ENCODE assay signal across 18 cellular contexts in genomic region chr19:3100747-3101730, GRCh38. TPM values are rescaled to one million over a fixed set of nuclear protein-coding genes. Genes with fewer than 3 reads are reported as not detected.
A peak's percentile ranks its signal among the peaks of the same experiment; 100 is the strongest.
DNase-seq lines count a peak whose midpoint lies in the region; ATAC-seq, FAIRE-seq and TF ChIP-seq lines count a peak whose summit lies in the region.
"Had no signal": no experiment of that assay in that cellular context is flagged by ENCODE, and none has a peak within 500 bp of the region (broad histone marks: within the 10 kb centered on the region; RNA-seq: fewer than 3 reads in every experiment).

No MANE protein-coding gene starts in this region.

- H4K20me1 ChIP-seq in K562 (replicated peaks; ENCODE audit: control insufficient read depth, insufficient read depth, low read length), result peaks cover 62% of the 10 kb centered on the region

- peak overlapping the region in 1 of 2 experiments; percentile 80; a peak in 2 of 4 replicates for H3K9ac ChIP-seq in K562 (ENCODE audit: insufficient read depth in 1 of 2, low read depth in 2 of 2, low read length in 2 of 2)
- H3K9ac ChIP-seq: SK-N-SH had no signal

- BruUV-seq in K562 (replicated peaks; lab: Mats Ljungman, UMichigan), result no TSS peak

- TF ChIP-seq RAD21 in K562 (CRISPR knock-in tag; conservative IDR thresholded peaks at IDR 0.05 in 1 of 2, IDR thresholded peaks at IDR 0.05 in 1 of 2), result no peak

- in situ Hi-C loops in K562 (cut with MboI), result no loop called here

- H3K27ac ChIP-seq in heart left ventricle (peak overlapping the region in 9 of 12 donors; percentile 1 to 97 (median 93)), K562 (ENCODE audit: extremely low read depth, low read depth, low read length) (no peak overlapping the region), lower lobe of right lung (peak overlapping the region; percentile 87), upper lobe of right lung (peak overlapping the region; percentile 36)

- H3K9me1 ChIP-seq in K562 (ENCODE audit: control insufficient read depth, insufficient read depth, low read length), result peaks cover 9% of the 10 kb centered on the region

- intact Hi-C loops in heart left ventricle (cut with DNase I), result loop anchor here in 1 of 10 donors (10.0 kb wide), 1 partner anchor 146 kb away; no protein-coding TSS in a partner anchor
- intact Hi-C loops in left ventricle myocardium superior (cut with micrococcal nuclease), result no loop called here
- intact Hi-C loops in K562 (cut with micrococcal nuclease), result loop anchor here (10.0 kb wide), 1 partner anchor 146 kb away; no protein-coding TSS in a partner anchor
- intact Hi-C loops in lower lobe of right lung (cut with DNase I), result no loop called here
- intact Hi-C loops in upper lobe of right lung (cut with DNase I), result no loop called here

- H3K27me3 ChIP-seq in heart left ventricle (peaks cover 0 to 15% (median 0%) of the 10 kb centered on the region in 9 donors), K562 (ENCODE audit: control insufficient read depth in 2 of 2, insufficient read depth in 2 of 2, low read length in 2 of 2) (no peaks in the 10 kb centered on the region), lower lobe of right lung (ENCODE audit: low read depth) (no peaks in the 10 kb centered on the region), upper lobe of right lung (no peaks in the 10 kb centered on the region)

- H3K9me3 ChIP-seq in heart left ventricle (no peaks in the 10 kb centered on the region), K562 (replicated peaks; ENCODE audit: control insufficient read depth, insufficient read depth, low read depth, low read length) (no peaks in the 10 kb centered on the region), lower lobe of right lung (no peaks in the 10 kb centered on the region), upper lobe of right lung (no peaks in the 10 kb centered on the region)
- H3K9me3 ChIP-seq: Caco-2, SK-N-SH had no signal

- no peak overlapping the region for H3K4me2 ChIP-seq in K562 (ENCODE audit: insufficient read depth, low read length)
- H3K4me2 ChIP-seq: SK-N-SH had no signal

- H3K79me2 ChIP-seq in K562 (ENCODE audit: control insufficient read depth, insufficient read depth, low read length), result peaks cover 91% of the 10 kb centered on the region

- FAIRE-seq in K562 (lab: Jason Lieb, UNC) (no peak), RCC 7860 (lab: Jason Lieb, UNC) (no peak)

- POLR2A ChIA-PET in K562 (lab: Yijun Ruan, JAX), result interaction anchor here (0.5 to 0.7 kb wide), 4 partner anchors 64 to 843 kb away, joined by 3 to 5 read pairs (median 4); no protein-coding TSS in a partner anchor

- no peaks in the 10 kb centered on the region for H3K36me3 ChIP-seq in heart left ventricle
- H3K36me3 ChIP-seq in K562 (ENCODE audit: control insufficient read depth, insufficient read depth, low read length), result peaks cover 3% of the 10 kb centered on the region; the same call in 1 of the 3 replicates
- H3K36me3 ChIP-seq in lower lobe of right lung, result no peaks in the 10 kb centered on the region
- H3K36me3 ChIP-seq in upper lobe of right lung, result no peaks in the 10 kb centered on the region

- TF ChIP-seq CTCF in heart left ventricle (IDR thresholded peaks at IDR 0.05) (no peak), K562 (IDR thresholded peaks at IDR 0.05 in 2 of 3, conservative IDR thresholded peaks at IDR 0.05 in 1 of 3; ENCODE audit: insufficient read depth in 2 of 3, low read depth in 1 of 3, low read length in 3 of 3) (no peak), lower lobe of right lung (IDR thresholded peaks at IDR 0.05) (no peak), upper lobe of right lung (IDR thresholded peaks at IDR 0.05) (no peak)

- no peak for TF ChIP-seq EP300 in K562 (IDR thresholded peaks at IDR 0.05; ENCODE audit: low read length)

- H2AFZ ChIP-seq in K562 (ENCODE audit: low read depth, low read length), result no peak overlapping the region

- peaks cover 33 to 100% (median 72%) of the 10 kb centered on the region in 12 donors for H3K4me1 ChIP-seq in heart left ventricle
- H3K4me1 ChIP-seq in K562 (replicated peaks in 1 of 2; ENCODE audit: control insufficient read depth in 2 of 2, insufficient read depth in 2 of 2, low read length in 2 of 2), result peaks cover 6 to 89% of the 10 kb centered on the region in 2 experiments; a peak in 4 of 5 replicates
- peaks cover 95% of the 10 kb centered on the region for H3K4me1 ChIP-seq in lower lobe of right lung
- H3K4me1 ChIP-seq in upper lobe of right lung, result peaks cover 62% of the 10 kb centered on the region

- CTCF ChIA-PET in K562 (lab: Yijun Ruan, JAX; ENCODE audit: low intra/inter-chr PET ratio), result no interaction called here

- H3K4me3 ChIP-seq in heart left ventricle (no peak overlapping the region), K562 (no peak overlapping the region), lower lobe of right lung (no peak overlapping the region), upper lobe of right lung (no peak overlapping the region)

- DNase-seq in heart left ventricle (peak in 2 of 5 donors; percentile 8 to 23), left ventricle myocardium superior (no peak), K562 (ENCODE audit: extremely low read depth in 1 of 4, low spot score in 3 of 4) (no peak), lower lobe of right lung (no peak), upper lobe of right lung (no peak), nucleus accumbens (lab: John Stamatoyannopoulos, UW) (no peak), RCC 7860 (ENCODE audit: low spot score) (no peak)
- DNase-seq: Caco-2, DMS53, HCEC 1CT, KBM-7, NCI-H1092, NCI-H1694, NCI-H345, NCI-H526 treated with DMSO at 0.1 percent for 48 hours, PC-3, SK-N-SH had no signal

- ATAC-seq in heart left ventricle, result no peak
- ATAC-seq in left ventricle myocardium superior, result no peak
- no peak for ATAC-seq in K562
- no peak for ATAC-seq in lower lobe of right lung
- ATAC-seq in upper lobe of right lung, result no peak
- ATAC-seq in GM18502 (IDR thresholded peaks at IDR 0.05; ENCODE audit: poor library complexity, unreplicated experiment), result no peak
- ATAC-seq: PC-3 had no signal

- WGBS in heart left ventricle, 4 donors, result 52 to 66% (median 60%) methylated on average over 12 to 34 of the region's 34 CpGs
- 77% methylated on average over 30 of the region's 34 CpGs for WGBS in K562 (ENCODE audit: insufficient coverage, low coverage, missing lambda C conversion rate)

- TF ChIP-seq POLR2A in heart left ventricle (IDR thresholded peaks at IDR 0.05), result no peak
- TF ChIP-seq POLR2A in K562 (conservative IDR thresholded peaks at IDR 0.05), result no peak

RNA-seq across cellular contexts. Expression of gene GNA11, which starts 6.9 kb away (rescaled TPM):
- 10 to 100 TPM; 55.3 to 91.8 (median 70.9) TPM for total RNA-seq in heart left ventricle
- polyA plus RNA-seq in heart left ventricle, result 10 to 100 TPM; 43.5 to 74.6 TPM
- 74.6 TPM for total RNA-seq in left ventricle myocardium superior
- total RNA-seq in K562 (2011; cell fraction: chromatin; rRNA removed; ENCODE audit: low replicate concordance), result 18.8 and 42.3 TPM in 2 replicates
- 20.7 and 22.8 TPM in 2 replicates for total RNA-seq in K562 (2011; cell fraction: nucleolus; rRNA removed)
- total RNA-seq in K562 (2011; cell fraction: nucleoplasm; rRNA removed), result 12.6 and 17.6 TPM in 2 replicates
- 14.5 and 19.3 TPM in 2 replicates for total RNA-seq in K562 (2014; rRNA removed)
- 7.0 and 12.7 TPM in 2 replicates for total RNA-seq in K562 (2014; rRNA removed; fragmentation: Illumina TruSeq; extraction: Trizol)
- 13.4 and 16.5 TPM in 2 replicates for total RNA-seq in K562 (2015; rRNA removed; fragmentation: Illumina TruSeq; extraction: Trizol)
- total RNA-seq in K562 (2021), result 24.3 and 24.8 TPM in 2 replicates
- polyA plus RNA-seq in K562 (2011; rRNA removed), result 3.6 and 9.7 TPM in 2 replicates
- polyA plus RNA-seq in K562 (2011; cell fraction: cytosol; rRNA removed), result 11.1 and 14.7 TPM in 2 replicates
- 18.1 and 22.6 TPM in 2 replicates for polyA plus RNA-seq in K562 (2011; cell fraction: nucleus; rRNA removed)
- 22.6 and 23.5 TPM in 2 replicates for polyA plus RNA-seq in K562 (2012)
- polyA plus RNA-seq in K562 (2014; fragmentation: Illumina TruSeq; extraction: Trizol), result 23.5 and 24.5 TPM in 2 replicates
- under 1 TPM; 0.18 to 0.21 TPM for polyA plus RNA-seq in K562 (2014; fragmentation: Nextera tagmentation; extraction: Ambion mirVana)
- 16.6 and 18.2 TPM in 2 replicates for polyA plus RNA-seq in K562 (2014; rRNA removed)
- 1.6 and 10.8 TPM in 2 replicates for polyA minus RNA-seq in K562 (2011; rRNA and poly(A)+ RNA removed)
- polyA minus RNA-seq in K562 (2011; cell fraction: cytosol; rRNA and poly(A)+ RNA removed), result 10.8 and 11.5 TPM in 2 replicates
- polyA minus RNA-seq in K562 (2011; cell fraction: nucleus; rRNA and poly(A)+ RNA removed), result 4.6 and 5.7 TPM in 2 replicates
- total RNA-seq in lower lobe of right lung, result 60.6 TPM
- 66.3 TPM for total RNA-seq in upper lobe of right lung

RNA-seq across cellular contexts. Expression of gene GNA15, which starts 34.8 kb away (rescaled TPM):
- 10 to 100 TPM in 1 of 9 donors, 1 to 10 TPM in 8; 1.1 to 15.2 (median 2.1) TPM for total RNA-seq in heart left ventricle
- polyA plus RNA-seq in heart left ventricle, result 1 to 10 TPM in 1 of 2 donors, under 1 TPM in 1; 0.69 to 1.5 TPM
- 2.1 TPM for total RNA-seq in left ventricle myocardium superior
- total RNA-seq in K562 (2011; cell fraction: chromatin; rRNA removed; ENCODE audit: low replicate concordance), result 0.35 TPM in 1 of 2 replicates, not detected in the other
- total RNA-seq in K562 (2011; cell fraction: nucleolus; rRNA removed), result 0.13 and 0.17 TPM in 2 replicates
- total RNA-seq in K562 (2011; cell fraction: nucleoplasm; rRNA removed), result not detected in 2 replicates
- 0.09 TPM in 1 of 2 replicates, not detected in the other for total RNA-seq in K562 (2014; rRNA removed)
- total RNA-seq in K562 (2014; rRNA removed; fragmentation: Illumina TruSeq; extraction: Trizol), result 0.07 and 0.13 TPM in 2 replicates
- 0.19 and 0.22 TPM in 2 replicates for total RNA-seq in K562 (2015; rRNA removed; fragmentation: Illumina TruSeq; extraction: Trizol)
- 0.13 and 0.24 TPM in 2 replicates for total RNA-seq in K562 (2021)
- 0.19 and 0.22 TPM in 2 replicates for polyA plus RNA-seq in K562 (2011; rRNA removed)
- polyA plus RNA-seq in K562 (2011; cell fraction: cytosol; rRNA removed), result 0.18 and 0.25 TPM in 2 replicates
- 0.29 and 0.40 TPM in 2 replicates for polyA plus RNA-seq in K562 (2011; cell fraction: nucleus; rRNA removed)
- polyA plus RNA-seq in K562 (2012), result 0.65 and 0.76 TPM in 2 replicates
- polyA plus RNA-seq in K562 (2014; fragmentation: Illumina TruSeq; extraction: Trizol), result 0.10 and 0.22 TPM in 2 replicates
- under 1 TPM in 1 of 2 experiments, not detected in 1; 0.03 TPM for polyA plus RNA-seq in K562 (2014; fragmentation: Nextera tagmentation; extraction: Ambion mirVana)
- polyA plus RNA-seq in K562 (2014; rRNA removed), result 0.11 and 0.35 TPM in 2 replicates
- 0.27 TPM in 1 of 2 replicates, not detected in the other for polyA minus RNA-seq in K562 (2011; rRNA and poly(A)+ RNA removed)
- polyA minus RNA-seq in K562 (2011; cell fraction: cytosol; rRNA and poly(A)+ RNA removed), result not detected in 2 replicates
- 0.13 TPM in 1 of 2 replicates, not detected in the other for polyA minus RNA-seq in K562 (2011; cell fraction: nucleus; rRNA and poly(A)+ RNA removed)
- 24.2 TPM for total RNA-seq in lower lobe of right lung
- total RNA-seq in upper lobe of right lung, result 18.6 TPM
- total RNA-seq: Caco-2, PC-3 had no signal

RNA-seq across cellular contexts. Expression of gene TLE5, which starts 38.7 kb away (rescaled TPM):
- total RNA-seq in heart left ventricle, result 1,000 to 10,000 TPM in 1 of 9 donors, 100 to 1,000 TPM in 8; 593 to 1,121 (median 711) TPM
- 1,000 to 10,000 TPM in 1 of 2 donors, 100 to 1,000 TPM in 1; 686 to 1,459 TPM for polyA plus RNA-seq in heart left ventricle
- 846 TPM for total RNA-seq in left ventricle myocardium superior
- total RNA-seq in K562 (2011; cell fraction: chromatin; rRNA removed; ENCODE audit: low replicate concordance), result 147 and 335 TPM in 2 replicates
- 259 and 282 TPM in 2 replicates for total RNA-seq in K562 (2011; cell fraction: nucleolus; rRNA removed)
- 209 and 242 TPM in 2 replicates for total RNA-seq in K562 (2011; cell fraction: nucleoplasm; rRNA removed)
- total RNA-seq in K562 (2014; rRNA removed), result 264 and 355 TPM in 2 replicates
- total RNA-seq in K562 (2014; rRNA removed; fragmentation: Illumina TruSeq; extraction: Trizol), result 75.8 and 89.1 TPM in 2 replicates
- 172 and 178 TPM in 2 replicates for total RNA-seq in K562 (2015; rRNA removed; fragmentation: Illumina TruSeq; extraction: Trizol)
- 347 and 360 TPM in 2 replicates for total RNA-seq in K562 (2021)
- 280 and 366 TPM in 2 replicates for polyA plus RNA-seq in K562 (2011; rRNA removed)
- 357 and 770 TPM in 2 replicates for polyA plus RNA-seq in K562 (2011; cell fraction: cytosol; rRNA removed)
- polyA plus RNA-seq in K562 (2011; cell fraction: nucleus; rRNA removed), result 343 and 561 TPM in 2 replicates
- 396 and 430 TPM in 2 replicates for polyA plus RNA-seq in K562 (2012)
- 235 and 381 TPM in 2 replicates for polyA plus RNA-seq in K562 (2014; fragmentation: Illumina TruSeq; extraction: Trizol)
- polyA plus RNA-seq in K562 (2014; fragmentation: Nextera tagmentation; extraction: Ambion mirVana), result 1 to 10 TPM; 2.0 to 6.2 TPM
- 316 and 334 TPM in 2 replicates for polyA plus RNA-seq in K562 (2014; rRNA removed)
- polyA minus RNA-seq in K562 (2011; rRNA and poly(A)+ RNA removed), result 222 and 305 TPM in 2 replicates
- polyA minus RNA-seq in K562 (2011; cell fraction: cytosol; rRNA and poly(A)+ RNA removed), result 290 and 401 TPM in 2 replicates
- 64.5 and 71.5 TPM in 2 replicates for polyA minus RNA-seq in K562 (2011; cell fraction: nucleus; rRNA and poly(A)+ RNA removed)
- total RNA-seq in lower lobe of right lung, result 413 TPM
- 458 TPM for total RNA-seq in upper lobe of right lung
